ENCODE assay signal across 20 cellular contexts in genomic region chr12:94879542-94879941, GRCh38.
DNase-seq lines count a peak whose midpoint lies in the region; ATAC-seq and TF ChIP-seq lines count a peak whose summit lies in the region.
"Had no signal": no experiment of that assay in that cellular context is flagged by ENCODE, and none has a peak within 500 bp of the region (broad histone marks: within the 10 kb centered on the region; RNA-seq: fewer than 3 reads in every experiment).

No MANE protein-coding gene starts in this region.

- H3K4me3 ChIP-seq in SK-N-SH (ENCODE audit: low read depth in 2 of 2, low read length in 1 of 2): no peak overlapping the region
- H3K4me3 ChIP-seq in Karpas-422 (ENCODE audit: low read length): no peak overlapping the region
- H3K4me3 ChIP-seq in adipocyte (ENCODE audit: low read length): no peak overlapping the region
- H3K4me3 ChIP-seq in liver (ENCODE audit: low read depth in 1 of 3, low read length in 3 of 3): no peak overlapping the region
- H3K4me3 ChIP-seq: esophagus squamous epithelium, left ventricle myocardium inferior, transverse colon had no signal

- TF ChIP-seq EP300 in SK-N-SH (IDR thresholded peaks at IDR 0.05; ENCODE audit: borderline replicate concordance in 1 of 2, low read depth in 1 of 2, low read length in 1 of 2): no peak

- H3K4me1 ChIP-seq in SK-N-SH (ENCODE audit: control insufficient read depth in 1 of 2, insufficient read depth in 2 of 2, low read depth in 1 of 2, low read length in 1 of 2) (no peaks in the 10 kb centered on the region), Karpas-422 (ENCODE audit: low read length) (no peaks in the 10 kb centered on the region), adipocyte (ENCODE audit: control insufficient read depth, insufficient read depth, low read length) (no peaks in the 10 kb centered on the region), liver (ENCODE audit: control insufficient read depth in 4 of 4, insufficient read depth in 4 of 4, low read length in 3 of 4) (no peaks in the 10 kb centered on the region)

- H3K36me3 ChIP-seq in SK-N-SH (replicated peaks in 1 of 2; ENCODE audit: control insufficient read depth in 1 of 2, insufficient read depth in 2 of 2, low read length in 1 of 2) (no peaks in the 10 kb centered on the region), Karpas-422 (ENCODE audit: insufficient read depth, low read length) (no peaks in the 10 kb centered on the region), adipocyte (ENCODE audit: control insufficient read depth, insufficient read depth, low read length, severe bottlenecking) (no peaks in the 10 kb centered on the region), liver (ENCODE audit: control insufficient read depth in 4 of 4, insufficient read depth in 3 of 4, low read depth in 1 of 4, low read length in 3 of 4) (no peaks in the 10 kb centered on the region)
- H3K36me3 ChIP-seq: esophagus squamous epithelium, left ventricle myocardium inferior, transverse colon had no signal

- ATAC-seq in SK-N-SH treated with all-trans-retinoic acid at 6 μM for 48 hours (no peak), GM19463 (IDR thresholded peaks at IDR 0.05; ENCODE audit: unreplicated experiment) (no peak)
- ATAC-seq: activated T-cell treated with anti-CD3 and anti-CD28 coated beads, Interleukin-2, amount 50 U/mL, for 72 hours; natural killer cell treated with Interleukin-12 subunit alpha and Interleukin-12 subunit beta and Interleukin-15 and Interleukin-18, amount 100 ng/mL, for 72 hours; T-cell had no signal

- DNase-seq in SK-N-SH: no peak
- DNase-seq in Karpas-422: peak; percentile 65
- peak; percentile 35 for DNase-seq in adipocyte (ENCODE audit: low read depth)
- DNase-seq in NCI-H1048 (lab: John Stamatoyannopoulos, UW): no peak
- no peak for DNase-seq in NCI-H128 (lab: John Stamatoyannopoulos, UW; ENCODE audit: unreplicated experiment)
- DNase-seq: amygdala; cortex of kidney; esophagus squamous epithelium; KBM-7; left ventricle myocardium inferior; NCI-H1694; stimulated activated CD4-positive, alpha-beta T cell treated with anti-CD3 and anti-CD28 coated beads, Interleukin-4, amount 100 ng/mL, for 1 hour; transverse colon had no signal

- H3K27me3 ChIP-seq in SK-N-SH (ENCODE audit: insufficient read depth) (peaks cover 12% of the 10 kb centered on the region; the same call in 1 of the 2 replicates), Karpas-422 (ENCODE audit: low read length) (no peaks in the 10 kb centered on the region), adipocyte (replicated peaks; ENCODE audit: control insufficient read depth, insufficient read depth, low read length) (peaks cover 29% of the 10 kb centered on the region), liver (ENCODE audit: control insufficient read depth in 4 of 4, insufficient read depth in 4 of 4, low read length in 3 of 4) (peaks cover 0 to 9% (median 0%) of the 10 kb centered on the region in 4 donors)

- H3K9ac ChIP-seq in SK-N-SH: no peak overlapping the region
- no peak overlapping the region for H3K9ac ChIP-seq in Karpas-422 (ENCODE audit: low read length)
- no peak overlapping the region for H3K9ac ChIP-seq in adipocyte (ENCODE audit: low read length)
- no peak overlapping the region for H3K9ac ChIP-seq in liver (ENCODE audit: low read depth in 1 of 2, low read length in 2 of 2)

- H4K20me1 ChIP-seq in SK-N-SH (ENCODE audit: insufficient read depth): no peaks in the 10 kb centered on the region
- H4K20me1 ChIP-seq in Karpas-422 (ENCODE audit: insufficient read depth, low read depth, low read length): no peaks in the 10 kb centered on the region

- CTCF ChIA-PET in SK-N-SH (lab: Yijun Ruan, JAX): interaction anchor here (0.6 kb wide), 1 partner anchor 196 kb away, joined by 3 read pairs; no protein-coding TSS in a partner anchor

- H3K9me3 ChIP-seq in SK-N-SH: no peaks in the 10 kb centered on the region
- no peaks in the 10 kb centered on the region for H3K9me3 ChIP-seq in Karpas-422 (ENCODE audit: low read length)
- no peaks in the 10 kb centered on the region for H3K9me3 ChIP-seq in adipocyte (ENCODE audit: control insufficient read depth, low read length)
- H3K9me3 ChIP-seq in liver (ENCODE audit: control insufficient read depth in 4 of 4, low read length in 3 of 4): no peaks in the 10 kb centered on the region
- H3K9me3 ChIP-seq: esophagus squamous epithelium, left ventricle myocardium inferior, transverse colon had no signal

- no peak overlapping the region for H3K27ac ChIP-seq in SK-N-SH (ENCODE audit: low read depth in 2 of 2, low read length in 1 of 2)
- no peak overlapping the region for H3K27ac ChIP-seq in Karpas-422 (ENCODE audit: low read length)
- no peak overlapping the region for H3K27ac ChIP-seq in liver (ENCODE audit: low read depth in 1 of 2, low read length in 2 of 2)
- H3K27ac ChIP-seq: 22Rv1, esophagus squamous epithelium, left ventricle myocardium inferior, transverse colon had no signal

- H3K4me2 ChIP-seq in SK-N-SH (no peak overlapping the region), Karpas-422 (ENCODE audit: low read depth, low read length, poor library complexity, severe bottlenecking) (no peak overlapping the region)

- POLR2A ChIA-PET in SK-N-SH (lab: Yijun Ruan, JAX): no interaction called here

- H3F3A ChIP-seq in SK-N-SH (replicated peaks; ENCODE audit: insufficient read depth): no peaks in the 10 kb centered on the region

- TF ChIP-seq CTCF in SK-N-SH (IDR thresholded peaks at IDR 0.05): no peak
- no peak for TF ChIP-seq CTCF in liver (IDR thresholded peaks at IDR 0.05; ENCODE audit: low read depth, low read length, missing input control)

- H3K79me2 ChIP-seq in SK-N-SH (ENCODE audit: insufficient read depth) (no peaks in the 10 kb centered on the region), Karpas-422 (ENCODE audit: low read length) (no peaks in the 10 kb centered on the region)

- H2AFZ ChIP-seq in SK-N-SH (ENCODE audit: low read depth) (no peak overlapping the region), Karpas-422 (ENCODE audit: low read length) (no peak overlapping the region)

- H3K9me2 ChIP-seq in SK-N-SH (no peaks in the 10 kb centered on the region), Karpas-422 (replicated peaks; ENCODE audit: insufficient read depth, low read length) (no peaks in the 10 kb centered on the region)

- 71% methylated on average over 5 of the region's 5 CpGs for WGBS in SK-N-SH (ENCODE audit: low lambda C conversion rate)
- 42% methylated on average over 5 of the region's 5 CpGs for WGBS in liver

- TF ChIP-seq RAD21 in SK-N-SH (IDR thresholded peaks at IDR 0.05; ENCODE audit: low read length) (no peak), liver (IDR thresholded peaks at IDR 0.05) (no peak)

TF ChIP-seq in SK-N-SH treated with all-trans-retinoic acid at 6 μM for 48 hours, 23 proteins besides CTCF, POLR2A, EP300 and RAD21:
- TF ChIP-seq ZC3H10 (CRISPR knock-in tag; IDR thresholded peaks at IDR 0.05): no peak
- no peak for TF ChIP-seq ZFP3 (CRISPR knock-in tag; IDR thresholded peaks at IDR 0.05)
- TF ChIP-seq, protein P1, sequence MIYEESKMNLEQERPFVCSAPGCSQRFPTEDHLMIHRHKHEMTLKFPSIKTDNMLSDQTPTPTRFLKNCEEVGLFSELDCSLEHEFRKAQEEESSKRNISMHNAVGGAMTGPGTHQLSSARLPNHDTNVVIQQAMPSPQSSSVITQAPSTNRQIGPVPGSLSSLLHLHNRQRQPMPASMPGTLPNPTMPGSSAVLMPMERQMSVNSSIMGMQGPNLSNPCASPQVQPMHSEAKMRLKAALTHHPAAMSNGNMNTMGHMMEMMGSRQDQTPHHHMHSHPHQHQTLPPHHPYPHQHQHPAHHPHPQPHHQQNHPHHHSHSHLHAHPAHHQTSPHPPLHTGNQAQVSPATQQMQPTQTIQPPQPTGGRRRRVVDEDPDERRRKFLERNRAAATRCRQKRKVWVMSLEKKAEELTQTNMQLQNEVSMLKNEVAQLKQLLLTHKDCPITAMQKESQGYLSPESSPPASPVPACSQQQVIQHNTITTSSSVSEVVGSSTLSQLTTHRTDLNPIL (CRISPR knock-in tag; IDR thresholded peaks at IDR 0.05; ENCODE audit: low read depth): no peak
- no peak for TF ChIP-seq ZNF70 (CRISPR knock-in tag; IDR thresholded peaks at IDR 0.05)
- TF ChIP-seq ARNTL (CRISPR knock-in tag; IDR thresholded peaks at IDR 0.05; ENCODE audit: borderline replicate concordance, low read depth): no peak

TF ChIP-seq in liver, 16 proteins besides CTCF, POLR2A, EP300 and RAD21:
- TF ChIP-seq TAF1 (conservative IDR thresholded peaks at IDR 0.05) (no peak), REST (IDR thresholded peaks at IDR 0.05) (peak; percentile 99)

Comparison
In these comparisons a context has a peak if more than half of its experiments do, and no peak if none do; other contexts are left out.
1. DNase-seq: peak in Karpas-422 (single experiment) and adipocyte (single experiment); none in SK-N-SH (single experiment), NCI-H1048 (single experiment) and NCI-H128 (single experiment).